Comparison of ENCODE assay signal across 9 cellular contexts in genomic region chr20:41142241-41142640, GRCh38. TPM values are rescaled to one million over a fixed set of nuclear protein-coding genes. Genes with fewer than 3 reads are reported as not detected.
A peak's percentile ranks its signal among the peaks of the same experiment; 100 is the strongest.
DNase-seq lines count a peak whose midpoint lies in the region; ATAC-seq and TF ChIP-seq lines count a peak whose summit lies in the region.
"Had no signal": no experiment of that assay in that cellular context is flagged by ENCODE, and none has a peak within 500 bp of the region (broad histone marks: within the 10 kb centered on the region; RNA-seq: fewer than 3 reads in every experiment).

No MANE protein-coding gene starts in this region.

- H3K4me1 Mint-ChIP-seq in T-cell, result peaks cover 86 to 88% (median 87%) of the 10 kb centered on the region in 3 donors

- H3K4me2 ChIP-seq in DND-41 (ENCODE audit: insufficient read depth, low read length) (peak overlapping the region; percentile 89), PC-3 (ENCODE audit: low read length) (no peak overlapping the region)

- H3K9me2 ChIP-seq in PC-3 (replicated peaks; ENCODE audit: low read length), result no peaks in the 10 kb centered on the region

- intact Hi-C loops in psoas muscle (cut with DNase I), result no loop called here
- intact Hi-C loops in PC-3 (cut with micrococcal nuclease), result no loop called here

- H3K27me3 Mint-ChIP-seq in T-cell, result no peaks in the 10 kb centered on the region

- H3K27ac Mint-ChIP-seq in T-cell, result peak overlapping the region; percentile 95 to 97

- H3K36me3 ChIP-seq in DND-41 (ENCODE audit: insufficient read depth, low read length) (peaks cover 75% of the 10 kb centered on the region), psoas muscle (ENCODE audit: insufficient read depth in 1 of 2, low read depth in 1 of 2) (no peaks in the 10 kb centered on the region), PC-3 (ENCODE audit: low read depth, low read length) (no peaks in the 10 kb centered on the region)
- no peaks in the 10 kb centered on the region for H3K36me3 ChIP-seq in effector memory CD4-positive, alpha-beta T cell (ENCODE audit: control insufficient read depth, insufficient read depth, low read length)

- 48 to 62% (median 52%) methylated on average over 5 of the region's 5 CpGs for WGBS in psoas muscle, 3 donors

- ATAC-seq in DND-41 (ENCODE audit: insufficient read depth, low read depth) (no peak), T-cell (replicated peaks in 1 of 4) (no peak), psoas muscle (no peak), PC-3 (no peak), GM19467 (IDR thresholded peaks at IDR 0.05; ENCODE audit: unreplicated experiment) (no peak)

- TF ChIP-seq CTCF in DND-41 (IDR thresholded peaks at IDR 0.05; ENCODE audit: borderline replicate concordance, extremely low read depth, low read length, poor library complexity, severe bottlenecking) (no peak), psoas muscle (IDR thresholded peaks at IDR 0.05) (no peak), PC-3 (conservative IDR thresholded peaks at IDR 0.05; ENCODE audit: low read depth, low read length) (no peak)

- H3K27me3 ChIP-seq in DND-41 (ENCODE audit: insufficient read depth, low read length, poor library complexity) (no peaks in the 10 kb centered on the region), psoas muscle (ENCODE audit: insufficient read depth in 3 of 3, low read length in 2 of 3) (no peaks in the 10 kb centered on the region), PC-3 (ENCODE audit: low read length) (no peaks in the 10 kb centered on the region)
- H3K27me3 ChIP-seq in effector memory CD4-positive, alpha-beta T cell (replicated peaks; ENCODE audit: control insufficient read depth, insufficient read depth, low read length, poor library complexity, severe bottlenecking), result no peaks in the 10 kb centered on the region

- peak overlapping the region; percentile 9; the same call in 1 of the 2 replicates for H3K9ac ChIP-seq in DND-41 (ENCODE audit: low read depth, low read length)
- no peak overlapping the region for H3K9ac ChIP-seq in PC-3 (ENCODE audit: low read length)

- POLR2A ChIA-PET in T-cell (lab: Charles Lee), result interaction anchor here (0.6 to 3.0 kb wide), 3 partner anchors 13 to 51 kb away, joined by 4 to 16 read pairs (median 4); no protein-coding TSS in a partner anchor
- POLR2A ChIA-PET in PC-3 (lab: Charles Lee; ENCODE audit: unreplicated experiment), result no interaction called here

- CTCF ChIA-PET in T-cell (lab: Charles Lee), result interaction anchor here in 1 of 2 donors (0.9 to 1.6 kb wide), 3 partner anchors 11 to 48 kb away, joined by 3 to 6 read pairs (median 4); no protein-coding TSS in a partner anchor
- CTCF ChIA-PET in PC-3 (lab: Charles Lee), result no interaction called here

- DNase-seq in DND-41 (peak; percentile 40), T-cell (peak in 1 of 34 experiments; percentile 17), psoas muscle (no peak), medulla oblongata (ENCODE audit: extremely low spot score) (no peak), NCI-H524 treated with DMSO at 0.1 percent for 48 hours (lab: John Stamatoyannopoulos, UW) (no peak), PC-3 (no peak)
- no peak for DNase-seq in effector memory CD4-positive, alpha-beta T cell
- DNase-seq: NCI-H1048 had no signal

- no peaks in the 10 kb centered on the region for H3K9me3 ChIP-seq in DND-41 (ENCODE audit: insufficient read depth, low read length, severe bottlenecking)
- no peaks in the 10 kb centered on the region for H3K9me3 ChIP-seq in effector memory CD4-positive, alpha-beta T cell (ENCODE audit: control insufficient read depth, low read length)
- H3K9me3 ChIP-seq in psoas muscle, result no peaks in the 10 kb centered on the region
- H3K9me3 ChIP-seq in PC-3 (ENCODE audit: low read length), result no peaks in the 10 kb centered on the region

- H3K36me3 Mint-ChIP-seq in T-cell, result peaks cover 4% of the 10 kb centered on the region

- H3K79me2 ChIP-seq in DND-41 (ENCODE audit: insufficient read depth, low read length) (peaks cover 99% of the 10 kb centered on the region), PC-3 (ENCODE audit: low read length) (peaks cover 98% of the 10 kb centered on the region)

- peak overlapping the region; percentile 86 to 90 (median 89) for H3K4me3 Mint-ChIP-seq in T-cell

- H4K20me1 ChIP-seq in DND-41 (ENCODE audit: insufficient read depth, low read length) (peaks cover 92% of the 10 kb centered on the region), PC-3 (ENCODE audit: low read length) (peaks cover 68% of the 10 kb centered on the region)

- H3K27ac ChIP-seq in DND-41 (ENCODE audit: low read length) (peak overlapping the region; percentile 41), psoas muscle (peak overlapping the region; percentile 69), PC-3 (ENCODE audit: low read length) (no peak overlapping the region)
- peak overlapping the region; percentile 88 for H3K27ac ChIP-seq in effector memory CD4-positive, alpha-beta T cell (ENCODE audit: insufficient read depth, low read length, poor library complexity, severe bottlenecking)

- no peaks in the 10 kb centered on the region for H3F3A ChIP-seq in PC-3 (ENCODE audit: low read length, unreplicated experiment)

- H3K4me3 ChIP-seq in DND-41 (ENCODE audit: low read depth in 1 of 2, low read length in 2 of 2), result 0 out of 4 replicates have a peak overlapping the region, but pooled peaks of 1 of the 2 experiments have one; percentile 4
- peak overlapping the region; percentile 66 for H3K4me3 ChIP-seq in effector memory CD4-positive, alpha-beta T cell (ENCODE audit: insufficient read depth, low read depth, low read length, poor library complexity, severe bottlenecking)
- no peak overlapping the region for H3K4me3 ChIP-seq in psoas muscle
- no peak overlapping the region for H3K4me3 ChIP-seq in PC-3 (ENCODE audit: low read length)

- H3K9me3 Mint-ChIP-seq in T-cell, result no peaks in the 10 kb centered on the region

- H2AFZ ChIP-seq in DND-41 (ENCODE audit: low read depth, low read length) (no peak overlapping the region), PC-3 (ENCODE audit: low read length) (no peak overlapping the region)

- H3K4me1 ChIP-seq in DND-41 (ENCODE audit: insufficient read depth, low read length) (peaks cover 70% of the 10 kb centered on the region), psoas muscle (peaks cover 75% of the 10 kb centered on the region), PC-3 (ENCODE audit: insufficient read depth, low read length) (peaks cover 18% of the 10 kb centered on the region)
- peaks cover 76% of the 10 kb centered on the region for H3K4me1 ChIP-seq in effector memory CD4-positive, alpha-beta T cell (ENCODE audit: control insufficient read depth, insufficient read depth, low read length, poor library complexity, severe bottlenecking)

- no TSS peak for BruUV-seq in PC-3 (replicated peaks; lab: Mats Ljungman, UMichigan)

RNA-seq across cellular contexts. Expression of gene PLCG1, which starts 4.9 kb away (rescaled TPM):
- total RNA-seq in T-cell (100 to 1,000 TPM; 390 to 589 (median 444) TPM), psoas muscle (10 to 100 TPM; 21.7 to 43.1 (median 28.0) TPM), PC-3 (2014; rRNA removed) (68.8 and 112 TPM in 2 replicates)
- 10 to 100 TPM; 16.0 to 26.0 (median 19.7) TPM for polyA plus RNA-seq in psoas muscle
